Comparison of ENCODE assay signal across 1 cellular context in the genomic region with DNA sequence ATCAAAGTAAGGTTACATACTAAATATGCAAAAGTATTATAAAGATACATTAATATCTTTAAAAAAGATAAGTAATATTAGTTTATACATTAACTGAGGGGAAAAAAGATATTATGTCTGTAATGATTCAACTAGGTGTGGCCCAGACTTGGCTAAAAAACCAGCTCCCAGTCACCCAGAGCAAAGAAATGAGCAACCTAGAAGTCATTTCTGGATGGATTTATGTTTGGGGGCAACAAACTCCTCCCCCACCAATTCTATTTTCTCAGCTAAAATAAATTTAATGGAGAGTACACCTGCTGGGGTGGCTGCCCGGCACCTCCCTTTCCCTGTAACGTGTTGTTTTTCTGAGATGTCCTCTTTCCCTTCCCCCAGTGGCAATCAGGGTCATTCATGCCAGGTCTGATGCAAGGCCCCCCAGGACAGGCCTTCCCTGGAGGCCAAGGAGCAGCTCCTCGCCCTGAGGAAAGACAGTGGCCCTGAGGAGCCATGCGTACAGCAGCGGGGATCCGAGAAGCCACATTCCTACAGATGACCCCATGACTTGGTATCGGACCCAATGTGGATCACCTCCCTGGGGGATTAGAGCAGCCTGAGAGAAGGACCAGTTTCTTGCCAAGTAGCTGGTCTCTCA.
TF ChIP-seq lines count a peak whose summit lies in the region.

No MANE protein-coding gene starts in this region.

TF ChIP-seq in GM23338, 12 proteins besides CTCF, POLR2A, EP300 and RAD21 (continued from another document):
- TF ChIP-seq ETS1 (IDR thresholded peaks at IDR 0.05) (no peak), ZNF331 (CRISPR knock-in tag; IDR thresholded peaks at IDR 0.05; ENCODE audit: low read depth) (no peak), POLR2AphosphoS5 (IDR thresholded peaks at IDR 0.05; ENCODE audit: low read depth) (no peak), ZNF462 (CRISPR knock-in tag; IDR thresholded peaks at IDR 0.05) (no peak), EZH2phosphoT487 (IDR thresholded peaks at IDR 0.05; ENCODE audit: unreplicated experiment) (no peak), ZNF114 (CRISPR knock-in tag; IDR thresholded peaks at IDR 0.05) (no peak), EZH2 (IDR thresholded peaks at IDR 0.05; ENCODE audit: low read depth, unreplicated experiment) (no peak)
